ENCODE assay signal across 12 cellular contexts in genomic region chr1:31626451-31627202, GRCh38. TPM values are rescaled to one million over a fixed set of nuclear protein-coding genes. Genes with fewer than 3 reads are reported as not detected.
DNase-seq lines count a peak whose midpoint lies in the region; ATAC-seq, FAIRE-seq and TF ChIP-seq lines count a peak whose summit lies in the region.
"Had no signal": no experiment of that assay in that cellular context is flagged by ENCODE, and none has a peak within 500 bp of the region (broad histone marks: within the 10 kb centered on the region; RNA-seq: fewer than 3 reads in every experiment).

No MANE protein-coding gene starts in this region.

- FAIRE-seq in RCC 7860 (lab: Jason Lieb, UNC), result no peak
- FAIRE-seq: GM12878 had no signal

- peak; percentile 3 for DNase-seq in activated CD4-positive, alpha-beta memory T cell treated with anti-CD3 and anti-CD28 coated beads for 36 hours
- DNase-seq in activated CD4-positive, alpha-beta memory T cell treated with anti-CD3 and anti-CD28 coated beads, Interleukin-2, amount 10 ng/mL, durations not matched to agents 7 days and 5 days, result no peak
- DNase-seq in breast epithelium (ENCODE audit: low spot score in 2 of 2) (no peak), lower lobe of right lung (no peak), tibial artery (peak; percentile 39 to 78), NK-92 (lab: John Stamatoyannopoulos, UW; ENCODE audit: unreplicated experiment) (no peak), RCC 7860 (ENCODE audit: low spot score) (no peak)
- DNase-seq: ACHN; cortex of kidney; stimulated activated CD4-positive, alpha-beta T cell treated with anti-CD3 and anti-CD28 coated beads, Interleukin-4, amount 100 ng/mL, for 24 hours had no signal

- CTCF ChIA-PET in activated CD4-positive, alpha-beta memory T cell treated with anti-CD3 and anti-CD28 coated beads for 36 hours (lab: Charles Lee), result interaction anchor here (1.1 to 1.3 kb wide), 2 partner anchors 8 to 9 kb away, joined by 3 to 5 read pairs; no protein-coding TSS in a partner anchor
- CTCF ChIA-PET in activated CD4-positive, alpha-beta memory T cell treated with anti-CD3 and anti-CD28 coated beads, Interleukin-2, amount 10 ng/mL, durations not matched to agents 7 days and 5 days (lab: Charles Lee), result no interaction called here

- H3K36me3 Mint-ChIP-seq in activated CD4-positive, alpha-beta memory T cell treated with anti-CD3 and anti-CD28 coated beads for 36 hours, result peaks cover 12% of the 10 kb centered on the region
- peaks cover 29% of the 10 kb centered on the region for H3K36me3 Mint-ChIP-seq in activated CD4-positive, alpha-beta memory T cell treated with anti-CD3 and anti-CD28 coated beads, Interleukin-2, amount 10 ng/mL, durations not matched to agents 7 days and 5 days (ENCODE audit: low read depth)

- POLR2A ChIA-PET in activated CD4-positive, alpha-beta memory T cell treated with anti-CD3 and anti-CD28 coated beads for 36 hours (lab: Charles Lee), result no interaction called here
- POLR2A ChIA-PET in activated CD4-positive, alpha-beta memory T cell treated with anti-CD3 and anti-CD28 coated beads, Interleukin-2, amount 10 ng/mL, durations not matched to agents 7 days and 5 days (lab: Charles Lee), result interaction anchor here (0.8 to 1.4 kb wide), 2 partner anchors 8 to 18 kb away, joined by 3 to 6 read pairs; partner anchors contain the start of gene PEF1

- peak overlapping the region; percentile 80 to 91 for H3K27ac ChIP-seq in breast epithelium
- peak overlapping the region; percentile 80 for H3K27ac ChIP-seq in lower lobe of right lung
- H3K27ac ChIP-seq in tibial artery, result peak overlapping the region; percentile 83 to 87

- H3K9me3 Mint-ChIP-seq in activated CD4-positive, alpha-beta memory T cell treated with anti-CD3 and anti-CD28 coated beads for 36 hours, result no peaks in the 10 kb centered on the region
- H3K9me3 Mint-ChIP-seq in activated CD4-positive, alpha-beta memory T cell treated with anti-CD3 and anti-CD28 coated beads, Interleukin-2, amount 10 ng/mL, durations not matched to agents 7 days and 5 days, result no peaks in the 10 kb centered on the region

- H3K36me3 ChIP-seq in breast epithelium (no peaks in the 10 kb centered on the region), lower lobe of right lung (peaks cover 43% of the 10 kb centered on the region), tibial artery (peaks cover 26 to 37% (median 35%) of the 10 kb centered on the region in 3 donors)

- no peak for ATAC-seq in lower lobe of right lung
- ATAC-seq in HG03565 (IDR thresholded peaks at IDR 0.05; ENCODE audit: unreplicated experiment), result no peak
- ATAC-seq: GM12878 had no signal

- H3K27ac Mint-ChIP-seq in activated CD4-positive, alpha-beta memory T cell treated with anti-CD3 and anti-CD28 coated beads for 36 hours, result no peak overlapping the region
- H3K27ac Mint-ChIP-seq in activated CD4-positive, alpha-beta memory T cell treated with anti-CD3 and anti-CD28 coated beads, Interleukin-2, amount 10 ng/mL, durations not matched to agents 7 days and 5 days, result no peak overlapping the region

- H3K4me1 ChIP-seq in breast epithelium, result peaks cover 9 to 31% of the 10 kb centered on the region in 2 donors
- peaks cover 42% of the 10 kb centered on the region for H3K4me1 ChIP-seq in lower lobe of right lung
- peaks cover 0 to 55% (median 44%) of the 10 kb centered on the region in 4 donors for H3K4me1 ChIP-seq in tibial artery

- no peaks in the 10 kb centered on the region for H3K4me1 Mint-ChIP-seq in activated CD4-positive, alpha-beta memory T cell treated with anti-CD3 and anti-CD28 coated beads for 36 hours (ENCODE audit: low read depth)
- peaks cover 14% of the 10 kb centered on the region for H3K4me1 Mint-ChIP-seq in activated CD4-positive, alpha-beta memory T cell treated with anti-CD3 and anti-CD28 coated beads, Interleukin-2, amount 10 ng/mL, durations not matched to agents 7 days and 5 days

- H3K9me3 ChIP-seq in breast epithelium (no peaks in the 10 kb centered on the region), lower lobe of right lung (no peaks in the 10 kb centered on the region), tibial artery (no peaks in the 10 kb centered on the region)

- H3K27me3 Mint-ChIP-seq in activated CD4-positive, alpha-beta memory T cell treated with anti-CD3 and anti-CD28 coated beads for 36 hours, result no peaks in the 10 kb centered on the region
- H3K27me3 Mint-ChIP-seq in activated CD4-positive, alpha-beta memory T cell treated with anti-CD3 and anti-CD28 coated beads, Interleukin-2, amount 10 ng/mL, durations not matched to agents 7 days and 5 days, result no peaks in the 10 kb centered on the region

- no peaks in the 10 kb centered on the region for H3K27me3 ChIP-seq in breast epithelium
- H3K27me3 ChIP-seq in lower lobe of right lung (ENCODE audit: low read depth), result no peaks in the 10 kb centered on the region
- no peaks in the 10 kb centered on the region for H3K27me3 ChIP-seq in tibial artery

- TF ChIP-seq POLR2A in breast epithelium (IDR thresholded peaks at IDR 0.05), result no peak

- H3K4me3 Mint-ChIP-seq in activated CD4-positive, alpha-beta memory T cell treated with anti-CD3 and anti-CD28 coated beads for 36 hours, result no peak overlapping the region
- H3K4me3 Mint-ChIP-seq in activated CD4-positive, alpha-beta memory T cell treated with anti-CD3 and anti-CD28 coated beads, Interleukin-2, amount 10 ng/mL, durations not matched to agents 7 days and 5 days, result no peak overlapping the region

- H3K4me3 ChIP-seq in breast epithelium (no peak overlapping the region), lower lobe of right lung (no peak overlapping the region), tibial artery (no peak overlapping the region)
- H3K4me3 ChIP-seq: GM12878 had no signal

- intact Hi-C loops in activated CD4-positive, alpha-beta memory T cell treated with anti-CD3 and anti-CD28 coated beads for 36 hours (cut with micrococcal nuclease), result no loop called here
- intact Hi-C loops in breast epithelium (cut with DNase I; ENCODE audit: low total_unique reads), result no loop called here
- intact Hi-C loops in lower lobe of right lung (cut with DNase I), result no loop called here
- intact Hi-C loops in tibial artery (cut with DNase I; ENCODE audit: low total_unique reads), result no loop called here

- no peak for TF ChIP-seq CTCF in breast epithelium (IDR thresholded peaks at IDR 0.05)
- no peak for TF ChIP-seq CTCF in lower lobe of right lung (IDR thresholded peaks at IDR 0.05)
- no peak for TF ChIP-seq CTCF in tibial artery (IDR thresholded peaks at IDR 0.05)

RNA-seq across cellular contexts. Expression of gene HCRTR1, which starts 9.1 kb away (rescaled TPM):
- not detected for total RNA-seq in activated CD4-positive, alpha-beta memory T cell treated with anti-CD3 and anti-CD28 coated beads for 36 hours
- total RNA-seq in activated CD4-positive, alpha-beta memory T cell treated with anti-CD3 and anti-CD28 coated beads, Interleukin-2, amount 10 ng/mL, durations not matched to agents 7 days and 5 days, result not detected
- not detected for total RNA-seq in breast epithelium
- not detected for total RNA-seq in lower lobe of right lung
- total RNA-seq: GM12878 had no signal

RNA-seq across cellular contexts. Expression of gene PEF1, which starts 18.0 kb away (rescaled TPM):
- 10 to 100 TPM; 55.3 to 56.4 TPM for total RNA-seq in activated CD4-positive, alpha-beta memory T cell treated with anti-CD3 and anti-CD28 coated beads for 36 hours
- total RNA-seq in activated CD4-positive, alpha-beta memory T cell treated with anti-CD3 and anti-CD28 coated beads, Interleukin-2, amount 10 ng/mL, durations not matched to agents 7 days and 5 days, result 10 to 100 TPM; 50.4 to 50.5 TPM
- total RNA-seq in breast epithelium (10 to 100 TPM; 67.8 to 84.9 (median 70.1) TPM), lower lobe of right lung (61.6 TPM)

RNA-seq across cellular contexts. Expression of gene TINAGL1, which starts 50.3 kb away (rescaled TPM):
- not detected for total RNA-seq in activated CD4-positive, alpha-beta memory T cell treated with anti-CD3 and anti-CD28 coated beads for 36 hours
- total RNA-seq in activated CD4-positive, alpha-beta memory T cell treated with anti-CD3 and anti-CD28 coated beads, Interleukin-2, amount 10 ng/mL, durations not matched to agents 7 days and 5 days, result not detected
- total RNA-seq in breast epithelium (100 to 1,000 TPM in 2 of 3 donors, 10 to 100 TPM in 1; 85.9 to 187 (median 144) TPM), lower lobe of right lung (64.5 TPM)

Comparison
In these comparisons a context has a peak if more than half of its experiments do, and no peak if none do; other contexts are left out.
1. DNase-seq: peak in activated CD4-positive, alpha-beta memory T cell treated with anti-CD3 and anti-CD28 coated beads for 36 hours (single experiment) and tibial artery (2 of 2); none in activated CD4-positive, alpha-beta memory T cell treated with anti-CD3 and anti-CD28 coated beads, Interleukin-2, amount 10 ng/mL, durations not matched to agents 7 days and 5 days (single experiment), breast epithelium (0 of 2), lower lobe of right lung (single experiment), NK-92 (single experiment) and RCC 7860 (single experiment).
2. RNA of gene TINAGL1, which starts 50.3 kb away (total RNA-seq): 85.9 to 187 TPM in breast epithelium and 64.5 TPM in lower lobe of right lung (single experiment); not detected in activated CD4-positive, alpha-beta memory T cell treated with anti-CD3 and anti-CD28 coated beads for 36 hours and not detected in activated CD4-positive, alpha-beta memory T cell treated with anti-CD3 and anti-CD28 coated beads, Interleukin-2, amount 10 ng/mL, durations not matched to agents 7 days and 5 days; every median in the first group is over 10 times any median in the second.
3. Peak in every context shown above with its lines, with median percentiles within 50 percentile points of each other: H3K27ac ChIP-seq.